Comparison of ENCODE assay signal across 1 cellular context in the genomic region with DNA sequence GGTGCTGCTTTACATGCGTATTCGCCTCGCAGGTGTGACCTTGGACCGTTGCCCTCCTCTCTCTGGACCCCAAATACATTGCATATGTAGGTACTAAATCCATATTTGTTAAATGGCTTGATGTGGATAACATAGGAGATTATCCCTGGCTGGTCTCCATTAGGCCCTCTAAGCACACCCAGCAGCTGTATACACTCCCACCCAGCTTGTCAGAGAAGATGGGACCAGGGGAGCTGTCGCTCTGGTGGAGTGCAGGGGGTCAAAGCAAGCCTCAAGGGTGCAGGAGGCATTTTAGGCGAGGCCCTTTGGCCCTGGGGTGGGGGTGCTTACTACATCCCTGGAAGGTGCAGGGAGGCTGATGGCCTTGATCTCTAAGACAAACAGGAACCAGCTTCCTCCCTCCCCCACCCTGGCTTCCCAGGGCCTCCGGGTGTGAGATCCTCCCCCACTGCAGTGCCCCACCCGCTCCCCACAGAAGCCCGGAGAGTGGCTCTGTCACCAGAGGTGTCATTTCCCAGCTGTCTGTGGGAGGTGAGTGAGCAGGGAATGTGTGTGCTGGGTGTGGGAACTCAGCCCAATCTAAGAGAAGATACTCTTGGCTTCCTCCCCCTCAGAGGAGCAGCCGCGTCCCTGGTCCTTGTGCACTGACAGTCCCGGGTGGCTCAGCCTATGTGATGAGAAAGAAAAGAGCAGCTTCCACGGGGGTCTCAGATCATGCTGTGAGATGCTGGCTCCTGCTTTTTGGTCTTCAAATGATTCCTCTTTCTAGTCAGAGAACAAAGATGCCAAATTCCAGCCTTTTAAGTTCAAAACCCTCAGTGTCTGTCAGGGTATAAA.
A peak's percentile ranks its signal among the peaks of the same experiment; 100 is the strongest.
TF ChIP-seq lines count a peak whose summit lies in the region.

No MANE protein-coding gene starts in this region.

TF ChIP-seq in K562, 482 proteins besides CTCF, POLR2A, EP300 and RAD21 (continues in another document):
- TF ChIP-seq, protein P1, sequence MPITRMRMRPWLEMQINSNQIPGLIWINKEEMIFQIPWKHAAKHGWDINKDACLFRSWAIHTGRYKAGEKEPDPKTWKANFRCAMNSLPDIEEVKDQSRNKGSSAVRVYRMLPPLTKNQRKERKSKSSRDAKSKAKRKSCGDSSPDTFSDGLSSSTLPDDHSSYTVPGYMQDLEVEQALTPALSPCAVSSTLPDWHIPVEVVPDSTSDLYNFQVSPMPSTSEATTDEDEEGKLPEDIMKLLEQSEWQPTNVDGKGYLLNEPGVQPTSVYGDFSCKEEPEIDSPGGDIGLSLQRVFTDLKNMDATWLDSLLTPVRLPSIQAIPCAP (CRISPR knock-in tag; IDR thresholded peaks at IDR 0.05; ENCODE audit: borderline replicate concordance), result no peak
- TF ChIP-seq C11orf30 (IDR thresholded peaks at IDR 0.05; ENCODE audit: low read depth) (no peak), KHSRP (IDR thresholded peaks at IDR 0.05) (no peak), PCBP1 (IDR thresholded peaks at IDR 0.05; ENCODE audit: low read depth, low read length, poor library complexity, severe bottlenecking) (no peak), PPARD (CRISPR knock-in tag; IDR thresholded peaks at IDR 0.05) (no peak), ARID1B (IDR thresholded peaks at IDR 0.05) (peak; percentile 65; the same call in 1 of the 2 replicates), ZNF644 (tag; IDR thresholded peaks at IDR 0.05; ENCODE audit: low read depth) (no peak), POLR2H (tag; IDR thresholded peaks at IDR 0.05; ENCODE audit: low read depth) (0 out of 2 replicates have a peak, but pooled peaks have one; percentile 26), SRSF1 (IDR thresholded peaks at IDR 0.05; ENCODE audit: low read depth, low read length) (no peak), CAMTA2 (CRISPR knock-in tag; conservative IDR thresholded peaks at IDR 0.05) (no peak), TAF1 (IDR thresholded peaks at IDR 0.05; ENCODE audit: control insufficient read depth, extremely low read depth, insufficient read depth, low read length, severe bottlenecking) (peak; percentile 67), ZNF707 (CRISPR knock-in tag; conservative IDR thresholded peaks at IDR 0.05) (no peak), NR3C1 (CRISPR knock-in tag; IDR thresholded peaks at IDR 0.05) (no peak), ZNF584 (CRISPR knock-in tag; IDR thresholded peaks at IDR 0.05; ENCODE audit: low read depth) (no peak), ZNF224 (CRISPR knock-in tag; IDR thresholded peaks at IDR 0.05) (no peak), KLF1 (tag; IDR thresholded peaks at IDR 0.05) (no peak), ZEB2 (IDR thresholded peaks at IDR 0.05) (no peak; the same call in 1 of the 2 replicates), XRCC5 (IDR thresholded peaks at IDR 0.05; ENCODE audit: low read depth, low read length) (no peak), TAF9B (IDR thresholded peaks at IDR 0.05; ENCODE audit: partially characterized antibody) (peak; percentile 65), CBFA2T3 (IDR thresholded peaks at IDR 0.05) (peak; percentile 56), TAF15 (IDR thresholded peaks at IDR 0.05; ENCODE audit: low read depth, low read length) (no peak), STAT5A (IDR thresholded peaks at IDR 0.05; ENCODE audit: borderline replicate concordance, low read length) (no peak), SMC3 (conservative IDR thresholded peaks at IDR 0.05; ENCODE audit: insufficient read depth, low read depth, low read length) (no peak), RBM34 (IDR thresholded peaks at IDR 0.05; ENCODE audit: borderline replicate concordance, insufficient read depth, low read length) (no peak), IFI16 (CRISPR knock-in tag; IDR thresholded peaks at IDR 0.05) (no peak), ZNF76 (CRISPR knock-in tag; IDR thresholded peaks at IDR 0.05; ENCODE audit: borderline replicate concordance) (no peak), BACH1 (tag; IDR thresholded peaks at IDR 0.05) (no peak)
- TF ChIP-seq, protein P2, sequence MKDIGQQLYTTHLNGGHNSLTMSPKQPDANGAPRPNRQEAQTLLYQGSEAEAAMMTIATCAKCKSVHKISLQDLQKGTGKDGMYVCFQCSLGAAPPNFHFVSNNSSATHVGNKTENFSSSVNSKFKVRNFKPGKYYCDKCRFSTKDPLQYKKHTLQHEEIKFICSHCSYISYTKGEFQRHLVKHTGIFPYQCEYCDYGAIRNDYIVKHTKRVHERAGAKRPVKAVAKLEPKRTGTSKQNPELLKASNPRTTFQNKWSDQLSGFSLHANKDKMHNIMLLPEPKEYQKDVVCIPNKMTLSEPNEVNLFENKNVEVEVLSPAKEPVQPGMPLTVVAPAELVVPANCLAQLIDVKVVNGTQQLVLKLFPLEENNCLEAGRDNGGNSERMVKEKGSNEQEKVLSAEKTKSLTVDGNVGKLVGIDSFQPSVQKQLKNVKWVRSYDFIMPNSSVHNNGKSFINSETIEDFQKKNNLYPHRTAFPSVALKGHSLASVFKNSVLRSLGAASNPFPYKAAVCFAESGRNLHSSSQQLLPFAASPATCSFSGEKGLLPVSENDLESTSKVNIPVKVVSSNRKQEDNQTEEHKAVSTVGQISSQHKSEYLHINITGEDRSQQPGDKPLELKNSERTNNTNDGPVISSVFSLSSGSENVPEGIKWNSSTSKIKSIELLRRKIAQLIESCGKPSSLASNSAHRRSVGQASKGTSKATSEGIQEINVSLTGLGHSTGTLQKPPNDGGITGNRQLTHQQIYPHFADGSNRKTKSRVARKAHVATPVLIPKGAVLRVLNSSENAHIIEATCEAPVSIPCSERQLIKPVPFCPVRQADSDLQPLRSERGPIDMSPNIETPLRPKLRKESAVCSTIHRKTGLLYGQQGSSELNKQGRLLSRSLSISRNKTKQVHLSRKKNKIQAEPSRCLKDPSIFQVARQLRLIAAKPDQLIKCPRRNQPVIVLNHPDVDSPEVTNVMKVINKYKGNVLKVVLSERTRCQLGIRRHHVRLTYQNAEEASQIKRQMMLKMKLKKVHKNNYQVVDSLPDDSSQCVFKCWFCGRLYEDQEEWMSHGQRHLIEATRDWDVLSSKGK (CRISPR knock-in tag; IDR thresholded peaks at IDR 0.05), result no peak
- TF ChIP-seq, protein P3, sequence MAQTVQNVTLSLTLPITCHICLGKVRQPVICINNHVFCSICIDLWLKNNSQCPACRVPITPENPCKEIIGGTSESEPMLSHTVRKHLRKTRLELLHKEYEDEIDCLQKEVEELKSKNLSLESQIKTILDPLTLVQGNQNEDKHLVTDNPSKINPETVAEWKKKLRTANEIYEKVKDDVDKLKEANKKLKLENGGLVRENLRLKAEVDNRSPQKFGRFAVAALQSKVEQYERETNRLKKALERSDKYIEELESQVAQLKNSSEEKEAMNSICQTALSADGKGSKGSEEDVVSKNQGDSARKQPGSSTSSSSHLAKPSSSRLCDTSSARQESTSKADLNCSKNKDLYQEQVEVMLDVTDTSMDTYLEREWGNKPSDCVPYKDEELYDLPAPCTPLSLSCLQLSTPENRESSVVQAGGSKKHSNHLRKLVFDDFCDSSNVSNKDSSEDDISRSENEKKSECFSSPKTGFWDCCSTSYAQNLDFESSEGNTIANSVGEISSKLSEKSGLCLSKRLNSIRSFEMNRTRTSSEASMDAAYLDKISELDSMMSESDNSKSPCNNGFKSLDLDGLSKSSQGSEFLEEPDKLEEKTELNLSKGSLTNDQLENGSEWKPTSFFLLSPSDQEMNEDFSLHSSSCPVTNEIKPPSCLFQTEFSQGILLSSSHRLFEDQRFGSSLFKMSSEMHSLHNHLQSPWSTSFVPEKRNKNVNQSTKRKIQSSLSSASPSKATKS (CRISPR knock-in tag; IDR thresholded peaks at IDR 0.05), result no peak
- TF ChIP-seq, protein P4, sequence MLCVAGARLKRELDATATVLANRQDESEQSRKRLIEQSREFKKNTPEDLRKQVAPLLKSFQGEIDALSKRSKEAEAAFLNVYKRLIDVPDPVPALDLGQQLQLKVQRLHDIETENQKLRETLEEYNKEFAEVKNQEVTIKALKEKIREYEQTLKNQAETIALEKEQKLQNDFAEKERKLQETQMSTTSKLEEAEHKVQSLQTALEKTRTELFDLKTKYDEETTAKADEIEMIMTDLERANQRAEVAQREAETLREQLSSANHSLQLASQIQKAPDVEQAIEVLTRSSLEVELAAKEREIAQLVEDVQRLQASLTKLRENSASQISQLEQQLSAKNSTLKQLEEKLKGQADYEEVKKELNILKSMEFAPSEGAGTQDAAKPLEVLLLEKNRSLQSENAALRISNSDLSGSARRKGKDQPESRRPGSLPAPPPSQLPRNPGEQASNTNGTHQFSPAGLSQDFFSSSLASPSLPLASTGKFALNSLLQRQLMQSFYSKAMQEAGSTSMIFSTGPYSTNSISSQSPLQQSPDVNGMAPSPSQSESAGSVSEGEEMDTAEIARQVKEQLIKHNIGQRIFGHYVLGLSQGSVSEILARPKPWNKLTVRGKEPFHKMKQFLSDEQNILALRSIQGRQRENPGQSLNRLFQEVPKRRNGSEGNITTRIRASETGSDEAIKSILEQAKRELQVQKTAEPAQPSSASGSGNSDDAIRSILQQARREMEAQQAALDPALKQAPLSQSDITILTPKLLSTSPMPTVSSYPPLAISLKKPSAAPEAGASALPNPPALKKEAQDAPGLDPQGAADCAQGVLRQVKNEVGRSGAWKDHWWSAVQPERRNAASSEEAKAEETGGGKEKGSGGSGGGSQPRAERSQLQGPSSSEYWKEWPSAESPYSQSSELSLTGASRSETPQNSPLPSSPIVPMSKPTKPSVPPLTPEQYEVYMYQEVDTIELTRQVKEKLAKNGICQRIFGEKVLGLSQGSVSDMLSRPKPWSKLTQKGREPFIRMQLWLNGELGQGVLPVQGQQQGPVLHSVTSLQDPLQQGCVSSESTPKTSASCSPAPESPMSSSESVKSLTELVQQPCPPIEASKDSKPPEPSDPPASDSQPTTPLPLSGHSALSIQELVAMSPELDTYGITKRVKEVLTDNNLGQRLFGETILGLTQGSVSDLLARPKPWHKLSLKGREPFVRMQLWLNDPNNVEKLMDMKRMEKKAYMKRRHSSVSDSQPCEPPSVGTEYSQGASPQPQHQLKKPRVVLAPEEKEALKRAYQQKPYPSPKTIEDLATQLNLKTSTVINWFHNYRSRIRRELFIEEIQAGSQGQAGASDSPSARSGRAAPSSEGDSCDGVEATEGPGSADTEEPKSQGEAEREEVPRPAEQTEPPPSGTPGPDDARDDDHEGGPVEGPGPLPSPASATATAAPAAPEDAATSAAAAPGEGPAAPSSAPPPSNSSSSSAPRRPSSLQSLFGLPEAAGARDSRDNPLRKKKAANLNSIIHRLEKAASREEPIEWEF (CRISPR knock-in tag; IDR thresholded peaks at IDR 0.05), result no peak
- TF ChIP-seq, protein P5, sequence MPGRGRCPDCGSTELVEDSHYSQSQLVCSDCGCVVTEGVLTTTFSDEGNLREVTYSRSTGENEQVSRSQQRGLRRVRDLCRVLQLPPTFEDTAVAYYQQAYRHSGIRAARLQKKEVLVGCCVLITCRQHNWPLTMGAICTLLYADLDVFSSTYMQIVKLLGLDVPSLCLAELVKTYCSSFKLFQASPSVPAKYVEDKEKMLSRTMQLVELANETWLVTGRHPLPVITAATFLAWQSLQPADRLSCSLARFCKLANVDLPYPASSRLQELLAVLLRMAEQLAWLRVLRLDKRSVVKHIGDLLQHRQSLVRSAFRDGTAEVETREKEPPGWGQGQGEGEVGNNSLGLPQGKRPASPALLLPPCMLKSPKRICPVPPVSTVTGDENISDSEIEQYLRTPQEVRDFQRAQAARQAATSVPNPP (IDR thresholded peaks at IDR 0.05; ENCODE audit: borderline replicate concordance, insufficient read depth, insufficient read length), result no peak
- TF ChIP-seq, protein P6, sequence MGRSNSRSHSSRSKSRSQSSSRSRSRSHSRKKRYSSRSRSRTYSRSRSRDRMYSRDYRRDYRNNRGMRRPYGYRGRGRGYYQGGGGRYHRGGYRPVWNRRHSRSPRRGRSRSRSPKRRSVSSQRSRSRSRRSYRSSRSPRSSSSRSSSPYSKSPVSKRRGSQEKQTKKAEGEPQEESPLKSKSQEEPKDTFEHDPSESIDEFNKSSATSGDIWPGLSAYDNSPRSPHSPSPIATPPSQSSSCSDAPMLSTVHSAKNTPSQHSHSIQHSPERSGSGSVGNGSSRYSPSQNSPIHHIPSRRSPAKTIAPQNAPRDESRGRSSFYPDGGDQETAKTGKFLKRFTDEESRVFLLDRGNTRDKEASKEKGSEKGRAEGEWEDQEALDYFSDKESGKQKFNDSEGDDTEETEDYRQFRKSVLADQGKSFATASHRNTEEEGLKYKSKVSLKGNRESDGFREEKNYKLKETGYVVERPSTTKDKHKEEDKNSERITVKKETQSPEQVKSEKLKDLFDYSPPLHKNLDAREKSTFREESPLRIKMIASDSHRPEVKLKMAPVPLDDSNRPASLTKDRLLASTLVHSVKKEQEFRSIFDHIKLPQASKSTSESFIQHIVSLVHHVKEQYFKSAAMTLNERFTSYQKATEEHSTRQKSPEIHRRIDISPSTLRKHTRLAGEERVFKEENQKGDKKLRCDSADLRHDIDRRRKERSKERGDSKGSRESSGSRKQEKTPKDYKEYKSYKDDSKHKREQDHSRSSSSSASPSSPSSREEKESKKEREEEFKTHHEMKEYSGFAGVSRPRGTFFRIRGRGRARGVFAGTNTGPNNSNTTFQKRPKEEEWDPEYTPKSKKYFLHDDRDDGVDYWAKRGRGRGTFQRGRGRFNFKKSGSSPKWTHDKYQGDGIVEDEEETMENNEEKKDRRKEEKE (IDR thresholded peaks at IDR 0.05; ENCODE audit: borderline replicate concordance in 1 of 2, control insufficient read depth in 1 of 2, low read depth in 2 of 2, low read length in 1 of 2), result peak in 1 of 2 experiments; percentile 67; a peak in 1 of 4 replicates
- TF ChIP-seq, protein P7, sequence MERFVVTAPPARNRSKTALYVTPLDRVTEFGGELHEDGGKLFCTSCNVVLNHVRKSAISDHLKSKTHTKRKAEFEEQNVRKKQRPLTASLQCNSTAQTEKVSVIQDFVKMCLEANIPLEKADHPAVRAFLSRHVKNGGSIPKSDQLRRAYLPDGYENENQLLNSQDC (CRISPR knock-in tag; IDR thresholded peaks at IDR 0.05), result no peak
- TF ChIP-seq, protein P8, sequence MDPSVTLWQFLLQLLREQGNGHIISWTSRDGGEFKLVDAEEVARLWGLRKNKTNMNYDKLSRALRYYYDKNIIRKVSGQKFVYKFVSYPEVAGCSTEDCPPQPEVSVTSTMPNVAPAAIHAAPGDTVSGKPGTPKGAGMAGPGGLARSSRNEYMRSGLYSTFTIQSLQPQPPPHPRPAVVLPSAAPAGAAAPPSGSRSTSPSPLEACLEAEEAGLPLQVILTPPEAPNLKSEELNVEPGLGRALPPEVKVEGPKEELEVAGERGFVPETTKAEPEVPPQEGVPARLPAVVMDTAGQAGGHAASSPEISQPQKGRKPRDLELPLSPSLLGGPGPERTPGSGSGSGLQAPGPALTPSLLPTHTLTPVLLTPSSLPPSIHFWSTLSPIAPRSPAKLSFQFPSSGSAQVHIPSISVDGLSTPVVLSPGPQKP (CRISPR knock-in tag; IDR thresholded peaks at IDR 0.05), result no peak
- TF ChIP-seq, protein P9, sequence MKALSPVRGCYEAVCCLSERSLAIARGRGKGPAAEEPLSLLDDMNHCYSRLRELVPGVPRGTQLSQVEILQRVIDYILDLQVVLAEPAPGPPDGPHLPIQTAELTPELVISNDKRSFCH (CRISPR knock-in tag; IDR thresholded peaks at IDR 0.05), result no peak
- TF ChIP-seq, protein P9 (tag; IDR thresholded peaks at IDR 0.05), result no peak
